ENCODE assay signal across 23 cellular contexts in genomic region chr10:132970641-132971438, GRCh38. TPM values are rescaled to one million over a fixed set of nuclear protein-coding genes. Genes with fewer than 3 reads are reported as not detected.
"Had no signal": no experiment of that assay in that cellular context is flagged by ENCODE, and none has a peak within 500 bp of the region (broad histone marks: within the 10 kb centered on the region; RNA-seq: fewer than 3 reads in every experiment).

No MANE protein-coding gene starts in this region.

- H3K27me3 ChIP-seq: SJCRH30 had no signal

- H3K9me3 Mint-ChIP-seq: activated CD4-positive, alpha-beta memory T cell treated with anti-CD3 and anti-CD28 coated beads for 36 hours; activated naive CD4-positive, alpha-beta T cell treated with anti-CD3 and anti-CD28 coated beads, Interleukin-2, amount 50 U/mL, for 24 hours; activated T-helper 2 cell treated with anti-CD3 and anti-CD28 coated beads, Interferon-gamma antibody, Interleukin-2, Interleukin-4, amounts not matched to agents 10 μg/mL and 5 μg/mL and 100 μg/mL, durations not matched to agents 14 hours and 24 hours and 36 hours; stimulated activated effector memory CD8-positive, alpha-beta T cell treated with anti-CD3 and anti-CD28 coated beads, Interleukin-12 subunit alpha, Interleukin-12 subunit beta, amount 100 ng/mL, for 72 hours; type B pancreatic cell had no signal

- H3K9me3 ChIP-seq: SJCRH30 had no signal

- DNase-seq: activated CD4-positive, alpha-beta memory T cell treated with anti-CD3 and anti-CD28 coated beads for 36 hours; activated CD8-positive, alpha-beta memory T cell treated with anti-CD3 and anti-CD28 coated beads, Interleukin-2, amount 10 ng/mL, durations not matched to agents 7 days and 5 days; cerebellar nuclear complex; cortex of kidney; heart right ventricle; kidney glomerular epithelial cell; nephron progenitor cell; occipital lobe; SJCRH30; small intestine; stimulated activated CD4-positive, alpha-beta T cell treated with anti-CD3 and anti-CD28 coated beads, Interleukin-4, amount 100 ng/mL, for 1 hour; stomach; T-helper 2 cell had no signal

- H3K4me3 ChIP-seq: breast epithelium, gastroesophageal sphincter, heart right ventricle, SJCRH30, stomach had no signal

- H3K36me3 ChIP-seq: breast epithelium, gastroesophageal sphincter, heart right ventricle, SJCRH30, stomach had no signal

- H3K36me3 Mint-ChIP-seq: activated CD4-positive, alpha-beta memory T cell treated with anti-CD3 and anti-CD28 coated beads for 36 hours; activated CD8-positive, alpha-beta memory T cell treated with anti-CD3 and anti-CD28 coated beads, Interleukin-2, amount 10 ng/mL, durations not matched to agents 7 days and 5 days; activated naive CD4-positive, alpha-beta T cell treated with anti-CD3 and anti-CD28 coated beads, Interleukin-2, amount 50 U/mL, for 24 hours; mesothelial cell of epicardium; stimulated activated effector memory CD8-positive, alpha-beta T cell treated with anti-CD3 and anti-CD28 coated beads, Interleukin-12 subunit alpha, Interleukin-12 subunit beta, amount 100 ng/mL, for 72 hours; type B pancreatic cell had no signal

- H3K27ac ChIP-seq: breast epithelium, gastroesophageal sphincter, heart right ventricle, SJCRH30, stomach, VCaP had no signal

- ATAC-seq: activated CD8-positive, alpha-beta memory T cell treated with anti-CD3 and anti-CD28 coated beads, Interleukin-2, amount 10 ng/mL, durations not matched to agents 7 days and 5 days; gastroesophageal sphincter; stimulated activated effector memory CD8-positive, alpha-beta T cell treated with anti-CD3 and anti-CD28 coated beads, Interleukin-12 subunit alpha, Interleukin-12 subunit beta, amount 100 ng/mL, for 72 hours had no signal

- H3K4me1 Mint-ChIP-seq: activated CD8-positive, alpha-beta memory T cell treated with anti-CD3 and anti-CD28 coated beads, Interleukin-2, amount 10 ng/mL, durations not matched to agents 7 days and 5 days; activated naive CD4-positive, alpha-beta T cell treated with anti-CD3 and anti-CD28 coated beads, Interleukin-2, amount 50 U/mL, for 24 hours; mesothelial cell of epicardium; stimulated activated effector memory CD8-positive, alpha-beta T cell treated with anti-CD3 and anti-CD28 coated beads, Interleukin-12 subunit alpha, Interleukin-12 subunit beta, amount 100 ng/mL, for 72 hours had no signal

- H3K4me1 ChIP-seq: breast epithelium, gastroesophageal sphincter, SJCRH30, stomach had no signal

- FAIRE-seq: astrocyte, small intestine had no signal

- H3K27ac Mint-ChIP-seq: activated CD4-positive, alpha-beta memory T cell treated with anti-CD3 and anti-CD28 coated beads for 36 hours; activated CD8-positive, alpha-beta memory T cell treated with anti-CD3 and anti-CD28 coated beads, Interleukin-2, amount 10 ng/mL, durations not matched to agents 7 days and 5 days; activated T-helper 2 cell treated with anti-CD3 and anti-CD28 coated beads, Interferon-gamma antibody, Interleukin-2, Interleukin-4, amounts not matched to agents 10 μg/mL and 5 μg/mL and 100 μg/mL, durations not matched to agents 14 hours and 24 hours and 36 hours; mesothelial cell of epicardium; progenitor cell of endocrine pancreas; stimulated activated effector memory CD8-positive, alpha-beta T cell treated with anti-CD3 and anti-CD28 coated beads, Interleukin-12 subunit alpha, Interleukin-12 subunit beta, amount 100 ng/mL, for 72 hours; type B pancreatic cell had no signal

- H3K4me3 Mint-ChIP-seq: activated CD4-positive, alpha-beta memory T cell treated with anti-CD3 and anti-CD28 coated beads for 36 hours; activated CD8-positive, alpha-beta memory T cell treated with anti-CD3 and anti-CD28 coated beads, Interleukin-2, amount 10 ng/mL, durations not matched to agents 7 days and 5 days; activated naive CD4-positive, alpha-beta T cell treated with anti-CD3 and anti-CD28 coated beads, Interleukin-2, amount 50 U/mL, for 24 hours; mesothelial cell of epicardium; stimulated activated effector memory CD8-positive, alpha-beta T cell treated with anti-CD3 and anti-CD28 coated beads, Interleukin-12 subunit alpha, Interleukin-12 subunit beta, amount 100 ng/mL, for 72 hours; type B pancreatic cell had no signal

RNA-seq across cellular contexts. Expression of gene CFAP46, which starts 28.5 kb away (rescaled TPM):
- total RNA-seq: activated CD8-positive, alpha-beta memory T cell treated with anti-CD3 and anti-CD28 coated beads, Interleukin-2, amount 10 ng/mL, durations not matched to agents 7 days and 5 days; activated T-helper 2 cell treated with anti-CD3 and anti-CD28 coated beads, Interferon-gamma antibody, Interleukin-2, Interleukin-4, amounts not matched to agents 10 μg/mL and 5 μg/mL and 100 μg/mL, durations not matched to agents 14 hours and 24 hours and 36 hours had no signal
